In the genomic region with DNA sequence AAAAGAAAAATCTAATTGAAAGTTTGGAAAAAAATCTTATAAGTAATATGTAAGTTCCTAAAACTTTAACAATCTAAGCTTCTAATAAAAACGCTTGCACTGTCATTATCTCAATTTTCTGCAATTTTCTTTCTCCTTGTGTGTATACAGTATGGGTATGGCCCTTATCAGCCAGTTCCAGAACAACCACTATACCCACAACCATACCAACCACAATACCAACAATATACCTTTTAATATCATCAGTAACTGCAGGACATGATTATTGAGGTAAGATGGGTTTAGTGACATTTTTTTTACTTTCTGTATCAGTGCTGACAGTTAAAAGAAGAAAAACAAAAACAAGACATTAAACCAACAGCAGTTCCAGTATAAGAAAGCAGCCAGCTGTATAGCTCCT, we compare ENCODE assay signal across 1 cellular context.
TF ChIP-seq lines count a peak whose summit lies in the region.

No MANE protein-coding gene starts in this region.

TF ChIP-seq in GM12878, 131 proteins besides CTCF, POLR2A, EP300 and RAD21:
- TF ChIP-seq NR2F1 (conservative IDR thresholded peaks at IDR 0.05) (no peak), RCOR1 (conservative IDR thresholded peaks at IDR 0.05; ENCODE audit: low read depth, low read length) (no peak)
